ENCODE assay signal across 9 cellular contexts in genomic region chr17:58085039-58085715, GRCh38. TPM values are rescaled to one million over a fixed set of nuclear protein-coding genes. Genes with fewer than 3 reads are reported as not detected.
A peak's percentile ranks its signal among the peaks of the same experiment; 100 is the strongest.
DNase-seq lines count a peak whose midpoint lies in the region; ATAC-seq and TF ChIP-seq lines count a peak whose summit lies in the region.
"Had no signal": no experiment of that assay in that cellular context is flagged by ENCODE, and none has a peak within 500 bp of the region (broad histone marks: within the 10 kb centered on the region; RNA-seq: fewer than 3 reads in every experiment).

No MANE protein-coding gene starts in this region.

- H3K4me1 ChIP-seq in HAP-1: peaks cover 7% of the 10 kb centered on the region
- peaks cover 7% of the 10 kb centered on the region for H3K4me1 ChIP-seq in right cardiac atrium (ENCODE audit: control insufficient read depth, insufficient read depth, low read length)
- H3K4me1 ChIP-seq in smooth muscle cell (ENCODE audit: low read depth): peaks cover 51% of the 10 kb centered on the region

- H3K27ac ChIP-seq in right cardiac atrium (ENCODE audit: low read length) (peak overlapping the region; percentile 9), smooth muscle cell (ENCODE audit: low read depth) (no peak overlapping the region)

- POLR2A ChIA-PET in activated B cell treated with CpG ODN at 0.5 μM for 24 hours (lab: Charles Lee): interaction anchor here (1.0 kb wide), 1 partner anchor 225 kb away, joined by 4 read pairs; no protein-coding TSS in a partner anchor

- in situ Hi-C loops in HAP-1 (cut with MboI; ENCODE audit: low sequenced_read_pairs): no loop called here

- no peak overlapping the region for H2AFZ ChIP-seq in smooth muscle cell (ENCODE audit: low read depth)

- H3K9ac ChIP-seq in smooth muscle cell (ENCODE audit: low read depth): no peak overlapping the region

- H3K36me3 Mint-ChIP-seq in activated B cell treated with CpG ODN at 0.5 μM for 24 hours (ENCODE audit: low read depth): peaks cover 48% of the 10 kb centered on the region

- 55% methylated on average over 8 of the region's 8 CpGs for WGBS in right cardiac atrium
- 88% methylated on average over 8 of the region's 8 CpGs for WGBS in smooth muscle cell (ENCODE audit: low lambda C conversion rate)

- H3K27me3 ChIP-seq in HAP-1 (ENCODE audit: low read depth) (no peaks in the 10 kb centered on the region), right cardiac atrium (ENCODE audit: control insufficient read depth, insufficient read depth) (no peaks in the 10 kb centered on the region), smooth muscle cell (ENCODE audit: low read depth) (no peaks in the 10 kb centered on the region)

- CTCF ChIA-PET in activated B cell treated with CpG ODN at 0.5 μM for 24 hours (lab: Charles Lee): no interaction called here

- H3K4me2 ChIP-seq in smooth muscle cell: peak overlapping the region; percentile 95

- peak overlapping the region; percentile 70 for H3K27ac Mint-ChIP-seq in activated B cell treated with CpG ODN at 0.5 μM for 24 hours

- no peaks in the 10 kb centered on the region for H3K27me3 Mint-ChIP-seq in activated B cell treated with CpG ODN at 0.5 μM for 24 hours

- peaks cover 68% of the 10 kb centered on the region for H4K20me1 ChIP-seq in smooth muscle cell (ENCODE audit: low read depth)

- H3K4me3 ChIP-seq in HAP-1: peak overlapping the region; percentile 79
- H3K4me3 ChIP-seq in right cardiac atrium (ENCODE audit: low read length): peak overlapping the region; percentile 91
- peak overlapping the region; percentile 99 for H3K4me3 ChIP-seq in smooth muscle cell

- intact Hi-C loops in activated B cell treated with CpG ODN at 0.5 μM for 24 hours (cut with micrococcal nuclease): loop anchor here (10.0 kb wide), 1 partner anchor 1000 kb away; the partner anchor contains the start of gene AKAP1
- intact Hi-C loops in right cardiac atrium (cut with DNase I): loop anchor here (10.0 kb wide), 3 partner anchors 80 to 230 kb away; partner anchors contain the start of genes SRSF1 (in 2 of the 4) and MRPS23 (in 1 of the 4)

- TF ChIP-seq CTCF in activated B cell treated with CpG ODN at 0.5 μM for 24 hours (IDR thresholded peaks at IDR 0.05) (no peak), smooth muscle cell (IDR thresholded peaks at IDR 0.05; ENCODE audit: borderline replicate concordance, insufficient read depth, poor library complexity, severe bottlenecking) (no peak)

- peaks cover 61% of the 10 kb centered on the region for H3K79me2 ChIP-seq in smooth muscle cell (ENCODE audit: low read depth)

- peaks cover 54% of the 10 kb centered on the region for H3K36me3 ChIP-seq in HAP-1 (replicated peaks)
- H3K36me3 ChIP-seq in smooth muscle cell (ENCODE audit: low read depth): peaks cover 4% of the 10 kb centered on the region

- H3K9me3 ChIP-seq in HAP-1: no peaks in the 10 kb centered on the region
- no peaks in the 10 kb centered on the region for H3K9me3 ChIP-seq in right cardiac atrium (ENCODE audit: control insufficient read depth, low read length)
- no peaks in the 10 kb centered on the region for H3K9me3 ChIP-seq in smooth muscle cell (replicated peaks; ENCODE audit: low read depth)

- H3K9me3 Mint-ChIP-seq in activated B cell treated with CpG ODN at 0.5 μM for 24 hours: no peaks in the 10 kb centered on the region

- H3F3A ChIP-seq in smooth muscle cell (ENCODE audit: low read depth): peaks cover 5% of the 10 kb centered on the region

- no peak for DNase-seq in HAP-1 (ENCODE audit: low spot score in 2 of 2)
- DNase-seq in activated B cell treated with CpG ODN at 0.5 μM for 24 hours: no peak
- DNase-seq in right cardiac atrium: no peak
- DNase-seq in smooth muscle cell (lab: John Stamatoyannopoulos, UW; ENCODE audit: unreplicated experiment): no peak
- no peak for DNase-seq in stimulated activated CD8-positive, alpha-beta memory T cell treated with anti-CD3 and anti-CD28 coated beads, Interleukin-4, amount 100 ng/mL, for 48 hours
- DNase-seq in NK-92 (lab: John Stamatoyannopoulos, UW; ENCODE audit: unreplicated experiment): no peak
- DNase-seq in SKM-1 (lab: John Stamatoyannopoulos, UW; ENCODE audit: unreplicated experiment): no peak
- DNase-seq: retina had no signal

- H3K4me3 Mint-ChIP-seq in activated B cell treated with CpG ODN at 0.5 μM for 24 hours: peak overlapping the region; percentile 86

- ATAC-seq in activated B cell treated with CpG ODN at 0.5 μM for 24 hours (ENCODE audit: low read depth) (no peak), right cardiac atrium (no peak), HG02763 (IDR thresholded peaks at IDR 0.05; ENCODE audit: unreplicated experiment) (no peak)

- peaks cover 42% of the 10 kb centered on the region for H3K4me1 Mint-ChIP-seq in activated B cell treated with CpG ODN at 0.5 μM for 24 hours

RNA-seq across cellular contexts. Expression of gene DYNLL2, which starts 2.0 kb away (rescaled TPM):
- total RNA-seq in activated B cell treated with CpG ODN at 0.5 μM for 24 hours: 19.5 and 19.6 TPM in 2 replicates
- total RNA-seq in right cardiac atrium: 10 to 100 TPM; 58.1 to 73.0 (median 67.4) TPM
- polyA plus RNA-seq in right cardiac atrium: 73.4 TPM
- 8.9 and 9.1 TPM in 2 replicates for total RNA-seq in smooth muscle cell
- polyA plus RNA-seq in smooth muscle cell: 1.5 and 2.0 TPM in 2 replicates
